In genomic region chr11:112156153-112156552, GRCh38 we compare ENCODE assay signal across 19 cellular contexts. TPM values are rescaled to one million over a fixed set of nuclear protein-coding genes. Genes with fewer than 3 reads are reported as not detected.
DNase-seq lines count a peak whose midpoint lies in the region; ATAC-seq, FAIRE-seq and TF ChIP-seq lines count a peak whose summit lies in the region.
"Had no signal": no experiment of that assay in that cellular context is flagged by ENCODE, and none has a peak within 500 bp of the region (broad histone marks: within the 10 kb centered on the region; RNA-seq: fewer than 3 reads in every experiment).

No MANE protein-coding gene starts in this region.

- no peak overlapping the region for H2AFZ ChIP-seq in PC-3 (ENCODE audit: low read length)
- H2AFZ ChIP-seq in keratinocyte (ENCODE audit: control insufficient read depth, low read length) = no peak overlapping the region

- H3K9ac ChIP-seq in PC-3 (ENCODE audit: low read length) (peak overlapping the region; percentile 19; the same call in 1 of the 2 replicates), keratinocyte (ENCODE audit: control insufficient read depth, extremely low read depth, insufficient read depth, low read length) (no peak overlapping the region)
- H3K9ac ChIP-seq: BLaER1 treated with 17β-estradiol and CSF1 and Interleukin-3, amounts not matched to agents 10 nM and 100 nM had no signal

- H3K9me3 ChIP-seq in PC-3 (ENCODE audit: low read length) (no peaks in the 10 kb centered on the region), keratinocyte (ENCODE audit: control insufficient read depth, low read depth, low read length) (no peaks in the 10 kb centered on the region)
- H3K9me3 ChIP-seq: BLaER1 treated with 17β-estradiol and CSF1 and Interleukin-3, amounts not matched to agents 10 nM and 100 nM had no signal

- H3K79me2 ChIP-seq in PC-3 (ENCODE audit: low read length) (peaks cover 56% of the 10 kb centered on the region), keratinocyte (ENCODE audit: control insufficient read depth, insufficient read depth, low read length) (peaks cover 52% of the 10 kb centered on the region)

- POLR2A ChIA-PET in PC-3 (lab: Charles Lee; ENCODE audit: unreplicated experiment) = interaction anchor here (0.6 kb wide), 1 partner anchor 32 kb away, joined by 5 read pairs; no protein-coding TSS in a partner anchor

- no TSS peak for BruUV-seq in PC-3 (replicated peaks; lab: Mats Ljungman, UMichigan)

- TF ChIP-seq CTCF in PC-3 (conservative IDR thresholded peaks at IDR 0.05; ENCODE audit: low read depth, low read length) (no peak), keratinocyte (optimal IDR thresholded peaks at IDR 0.05 in 1 of 3, IDR thresholded peaks at IDR 0.05 in 1 of 3, conservative IDR thresholded peaks at IDR 0.05 in 1 of 3; ENCODE audit: extremely low read depth in 1 of 3, insufficient read depth in 2 of 3, low read length in 3 of 3) (no peak)

- H3K36me3 ChIP-seq in PC-3 (ENCODE audit: low read depth, low read length) (peaks cover 38% of the 10 kb centered on the region), keratinocyte (ENCODE audit: control insufficient read depth in 2 of 2, extremely low read depth in 1 of 2, insufficient read depth in 2 of 2, low read length in 2 of 2) (peaks cover 20 to 33% of the 10 kb centered on the region in 2 experiments)
- H3K36me3 ChIP-seq: BLaER1 treated with 17β-estradiol and CSF1 and Interleukin-3, amounts not matched to agents 10 nM and 100 nM had no signal

- ATAC-seq in PC-3 = no peak
- ATAC-seq in HG02678 (IDR thresholded peaks at IDR 0.05; ENCODE audit: unreplicated experiment) = no peak

- H3K4me1 ChIP-seq in PC-3 (ENCODE audit: insufficient read depth, low read length) = peaks cover 51% of the 10 kb centered on the region
- H3K4me1 ChIP-seq in keratinocyte (ENCODE audit: control insufficient read depth, extremely low read depth, insufficient read depth, low read length) = peaks cover 44% of the 10 kb centered on the region

- H3K27me3 ChIP-seq in PC-3 (ENCODE audit: low read length) (no peaks in the 10 kb centered on the region), keratinocyte (ENCODE audit: control insufficient read depth, extremely low read depth, insufficient read depth, low read length) (no peaks in the 10 kb centered on the region)
- H3K27me3 ChIP-seq: BLaER1 treated with 17β-estradiol and CSF1 and Interleukin-3, amounts not matched to agents 10 nM and 100 nM had no signal

- H3F3A ChIP-seq in PC-3 (ENCODE audit: low read length, unreplicated experiment) = no peaks in the 10 kb centered on the region

- H3K4me2 ChIP-seq in PC-3 (ENCODE audit: low read length) (peak overlapping the region; percentile 35), keratinocyte (ENCODE audit: control insufficient read depth, extremely low read depth, insufficient read depth, low read depth, low read length) (peak overlapping the region; percentile 41)

- H3K9me1 ChIP-seq in keratinocyte (ENCODE audit: control insufficient read depth, extremely low read depth, insufficient read depth, low read length) = peaks cover 2% of the 10 kb centered on the region

- peak; percentile 25 for DNase-seq in EH (ENCODE audit: low read depth)
- DNase-seq in PC-3 = no peak
- peak; percentile 31 for DNase-seq in amniotic epithelial cell (ENCODE audit: low read depth)
- DNase-seq in keratinocyte (ENCODE audit: low read depth, low spot score) = no peak
- no peak for DNase-seq in LoVo (ENCODE audit: low spot score)
- DNase-seq in D341Med (ENCODE audit: low spot score) = no peak
- no peak for DNase-seq in T-helper 2 cell
- DNase-seq: CD8-positive, alpha-beta memory T cell; DMS79 treated with DMSO at 0.1 percent for 48 hours; GOT3; Kasumi-1; NCI-H1436 treated with DMSO at 0.1 percent for 48 hours; NCI-H2081; NCI-H510A; NCI-H82; SIG-M5 had no signal

- no peak overlapping the region for H3K4me3 ChIP-seq in PC-3 (ENCODE audit: low read length)
- H3K4me3 ChIP-seq in keratinocyte (ENCODE audit: control insufficient read depth in 2 of 3, extremely low read depth in 1 of 3, insufficient read depth in 2 of 3, low read depth in 1 of 3, low read length in 3 of 3) = no peak overlapping the region
- H3K4me3 ChIP-seq: BLaER1 treated with 17β-estradiol and CSF1 and Interleukin-3, amounts not matched to agents 10 nM and 100 nM had no signal

- CTCF ChIA-PET in PC-3 (lab: Charles Lee) = interaction anchor here (0.7 kb wide), 1 partner anchor 46 kb away, joined by 4 read pairs; no protein-coding TSS in a partner anchor

- FAIRE-seq in keratinocyte (lab: Jason Lieb, UNC) = no peak

- peak overlapping the region; percentile 88 for H3K27ac ChIP-seq in PC-3 (ENCODE audit: low read length)
- peak overlapping the region; percentile 57 for H3K27ac ChIP-seq in keratinocyte (ENCODE audit: control insufficient read depth, insufficient read depth, low read length)

- intact Hi-C loops in PC-3 (cut with micrococcal nuclease) = loop anchor here (2.0 kb wide), 2 partner anchors 69 to 277 kb away; partner anchors contain the start of genes CFAP68, FDXACB1, SDHD and TIMM8B

- dilution Hi-C loops in keratinocyte (cut with MboI; ENCODE audit: extremely low pct_ligation_motif_present, low sequenced_read_pairs) = no loop called here

- no peaks in the 10 kb centered on the region for H3K9me2 ChIP-seq in PC-3 (replicated peaks; ENCODE audit: low read length)

- H4K20me1 ChIP-seq in PC-3 (ENCODE audit: low read length) = no peaks in the 10 kb centered on the region
- H4K20me1 ChIP-seq in keratinocyte (ENCODE audit: control insufficient read depth, extremely low read depth, insufficient read depth, low read length) = no peaks in the 10 kb centered on the region
- H4K20me1 ChIP-seq: BLaER1 treated with 17β-estradiol and CSF1 and Interleukin-3, amounts not matched to agents 10 nM and 100 nM had no signal

RNA-seq across cellular contexts. Expression of gene IL18, which starts 7.7 kb away (rescaled TPM):
- total RNA-seq in PC-3 (2014; rRNA removed) = 53.6 and 61.6 TPM in 2 replicates
- 117 to 205 TPM (median 161 TPM) in 3 replicates for polyA plus RNA-seq in keratinocyte
- polyA plus RNA-seq in keratinocyte (2011; ENCODE audit: low read depth) = 793 TPM
- 162 and 291 TPM in 2 replicates for polyA plus RNA-seq in keratinocyte (2011; cell fraction: cytosol; rRNA removed)
- polyA plus RNA-seq in keratinocyte (2011; cell fraction: nucleus; rRNA removed) = 146 and 197 TPM in 2 replicates
- 120 and 252 TPM in 2 replicates for polyA plus RNA-seq in keratinocyte (2012; ENCODE audit: low replicate concordance)
- polyA minus RNA-seq in keratinocyte = 22.3 to 75.6 TPM (median 54.2 TPM) in 3 replicates
- 69.1 TPM for polyA minus RNA-seq in keratinocyte (2011; cell fraction: cytosol; rRNA and poly(A)+ RNA removed)
- polyA minus RNA-seq in keratinocyte (2011; cell fraction: nucleus; rRNA and poly(A)+ RNA removed) = 35.8 and 62.9 TPM in 2 replicates
- total RNA-seq: CD8-positive, alpha-beta memory T cell had no signal
- polyA plus RNA-seq: CD8-positive, alpha-beta memory T cell had no signal

RNA-seq across cellular contexts. Expression of gene TEX12, which starts 11.0 kb away (rescaled TPM):
- total RNA-seq in PC-3 (2014; rRNA removed) = 0.69 TPM in 1 of 2 replicates, not detected in the other
- not detected in 3 replicates for polyA plus RNA-seq in keratinocyte
- 0.47 TPM for polyA plus RNA-seq in keratinocyte (2011; ENCODE audit: low read depth)
- not detected in 2 replicates for polyA plus RNA-seq in keratinocyte (2011; cell fraction: cytosol; rRNA removed)
- polyA plus RNA-seq in keratinocyte (2011; cell fraction: nucleus; rRNA removed) = not detected in 2 replicates
- polyA plus RNA-seq in keratinocyte (2012; ENCODE audit: low replicate concordance) = 1.4 TPM in 1 of 2 replicates, not detected in the other
- not detected in 3 replicates for polyA minus RNA-seq in keratinocyte
- polyA minus RNA-seq in keratinocyte (2011; cell fraction: cytosol; rRNA and poly(A)+ RNA removed) = not detected
- polyA minus RNA-seq in keratinocyte (2011; cell fraction: nucleus; rRNA and poly(A)+ RNA removed) = not detected in 2 replicates
- total RNA-seq: HT-29 had no signal
- polyA plus RNA-seq: CD8-positive, alpha-beta memory T cell had no signal

RNA-seq across cellular contexts. Expression of gene BCO2, which starts 19.2 kb away (rescaled TPM):
- total RNA-seq in PC-3 (2014; rRNA removed) = 1.6 and 2.9 TPM in 2 replicates
- 0.37 to 0.51 TPM (median 0.40 TPM) in 3 replicates for polyA plus RNA-seq in keratinocyte
- polyA plus RNA-seq in keratinocyte (2011; ENCODE audit: low read depth) = 43.7 TPM
- 0.22 TPM in 1 of 2 replicates, not detected in the other for polyA plus RNA-seq in keratinocyte (2011; cell fraction: cytosol; rRNA removed)
- polyA plus RNA-seq in keratinocyte (2011; cell fraction: nucleus; rRNA removed) = 1.1 and 1.6 TPM in 2 replicates
- polyA plus RNA-seq in keratinocyte (2012; ENCODE audit: low replicate concordance) = 0.45 and 22.2 TPM in 2 replicates
- polyA minus RNA-seq in keratinocyte = 0.10 to 0.42 TPM in 2 of 3 replicates, not detected in the other
- not detected for polyA minus RNA-seq in keratinocyte (2011; cell fraction: cytosol; rRNA and poly(A)+ RNA removed)
- 0.95 and 1.1 TPM in 2 replicates for polyA minus RNA-seq in keratinocyte (2011; cell fraction: nucleus; rRNA and poly(A)+ RNA removed)

Comparison
In these comparisons a context has a peak if more than half of its experiments do, and no peak if none do; other contexts are left out.
1. DNase-seq: peak in EH (single experiment) and amniotic epithelial cell (single experiment); none in PC-3 (single experiment), keratinocyte (single experiment), LoVo (single experiment), D341Med (single experiment) and T-helper 2 cell (0 of 5).